8 cellular contexts compared by ENCODE assay signal in the genomic region with DNA sequence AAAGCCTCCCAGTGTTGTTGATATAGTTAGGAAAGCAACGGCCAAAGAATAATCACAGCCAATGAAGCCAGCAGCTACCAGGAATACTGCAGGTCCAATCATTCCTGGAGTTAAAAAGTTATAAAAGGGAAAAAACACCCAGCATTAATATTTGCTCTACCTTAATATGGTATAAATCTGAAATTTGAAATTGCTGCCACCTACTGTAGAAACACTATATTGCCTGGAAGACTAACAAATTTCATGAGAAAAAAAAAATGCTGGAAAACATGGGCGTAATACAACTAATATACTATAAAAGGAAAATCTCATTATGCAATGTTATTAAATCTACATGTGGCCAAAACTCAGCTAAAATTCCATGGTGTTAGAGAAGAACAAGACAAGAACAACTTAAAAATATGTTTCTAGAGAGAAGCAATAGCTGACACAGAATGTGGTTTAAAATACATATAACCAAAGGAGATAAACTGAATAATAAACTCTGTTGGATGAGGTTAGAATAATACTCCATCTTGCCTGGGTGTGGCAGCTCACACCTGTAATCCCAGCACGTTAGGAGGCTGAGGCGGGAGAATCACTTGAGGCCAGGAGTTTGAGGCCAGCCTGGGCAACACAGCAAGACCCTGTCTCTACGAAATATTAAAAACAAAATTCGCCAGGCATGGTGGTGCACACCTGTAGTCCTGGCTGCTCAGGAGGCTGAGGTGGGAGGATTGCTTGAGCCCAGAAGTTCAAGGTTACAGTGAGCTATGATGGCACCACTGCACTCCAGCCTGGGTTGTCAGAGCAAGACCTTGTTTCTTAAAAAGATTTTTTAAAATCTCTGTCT. TPM values are rescaled to one million over a fixed set of nuclear protein-coding genes. Genes with fewer than 3 reads are reported as not detected.
DNase-seq lines count a peak whose midpoint lies in the region; ATAC-seq and TF ChIP-seq lines count a peak whose summit lies in the region.

No MANE protein-coding gene starts in this region.

- H3K4me1 Mint-ChIP-seq in naive thymus-derived CD8-positive, alpha-beta T cell: peaks cover 0 to 7% (median 5%) of the 10 kb centered on the region in 4 donors

- H3K4me3 Mint-ChIP-seq in naive thymus-derived CD8-positive, alpha-beta T cell: no peak overlapping the region

- peak; percentile 43 for DNase-seq in DMS114 treated with DMSO at 0.1 percent for 48 hours (lab: John Stamatoyannopoulos, UW; ENCODE audit: unreplicated experiment)
- no peak for DNase-seq in HFF-Myc (ENCODE audit: extremely low read depth, low read depth)
- DNase-seq in RPMI8226: peak; percentile 72
- peak in 3 of 10 donors; percentile 62 to 66 (median 62) for DNase-seq in naive thymus-derived CD8-positive, alpha-beta T cell
- DNase-seq in stimulated activated CD4-positive, alpha-beta T cell treated with anti-CD3 and anti-CD28 coated beads, Interleukin-15, amount 100 ng/mL, for 24 hours: no peak
- no peak for DNase-seq in stimulated activated CD8-positive, alpha-beta memory T cell treated with anti-CD3 and anti-CD28 coated beads, Interleukin-4, amount 100 ng/mL, for 48 hours

- H3K4me3 ChIP-seq in HFF-Myc (replicated peaks; ENCODE audit: low read depth, low read length): no peak overlapping the region

- TF ChIP-seq CTCF in HFF-Myc (IDR thresholded peaks at IDR 0.05; ENCODE audit: low read depth, low read length, missing control alignments): peak; percentile 42

- H3K27me3 Mint-ChIP-seq in naive thymus-derived CD8-positive, alpha-beta T cell: no peaks in the 10 kb centered on the region

- peak; percentile 45 for ATAC-seq in esophagus mucosa
- ATAC-seq in naive thymus-derived CD8-positive, alpha-beta T cell: peak; percentile 47 to 67
- no peak for ATAC-seq in HG03159 (IDR thresholded peaks at IDR 0.05; ENCODE audit: unreplicated experiment)

- POLR2A ChIA-PET in naive thymus-derived CD8-positive, alpha-beta T cell (lab: Charles Lee): interaction anchor here (1.3 to 5.7 kb wide), 6 partner anchors 25 to 98 kb away, joined by 3 to 62 read pairs (median 8); a partner anchor contains a TSS

- H3K9me3 Mint-ChIP-seq in naive thymus-derived CD8-positive, alpha-beta T cell: no peaks in the 10 kb centered on the region

- H3K27ac Mint-ChIP-seq in naive thymus-derived CD8-positive, alpha-beta T cell: peak overlapping the region in 2 of 10 donors; percentile 5 to 53

- peaks cover 0 to 70% (median 22%) of the 10 kb centered on the region in 3 donors for H3K36me3 Mint-ChIP-seq in naive thymus-derived CD8-positive, alpha-beta T cell

RNA-seq across cellular contexts. Expression of a gene that starts 43.1 kb away (rescaled TPM):
- 3.7 TPM for total RNA-seq in esophagus mucosa
- 10 to 100 TPM; 10.8 to 11.0 TPM for total RNA-seq in naive thymus-derived CD8-positive, alpha-beta T cell
- 1 to 10 TPM; 4.9 to 8.8 (median 6.5) TPM for polyA plus RNA-seq in naive thymus-derived CD8-positive, alpha-beta T cell

Comparison
In these comparisons a context has a peak if more than half of its experiments do, and no peak if none do; other contexts are left out.
1. DNase-seq: peak in DMS114 treated with DMSO at 0.1 percent for 48 hours (single experiment) and RPMI8226 (single experiment); none in HFF-Myc (single experiment), stimulated activated CD4-positive, alpha-beta T cell treated with anti-CD3 and anti-CD28 coated beads, Interleukin-15, amount 100 ng/mL, for 24 hours (single experiment) and stimulated activated CD8-positive, alpha-beta memory T cell treated with anti-CD3 and anti-CD28 coated beads, Interleukin-4, amount 100 ng/mL, for 48 hours (single experiment).